13 cellular contexts compared by ENCODE assay signal in the genomic region with DNA sequence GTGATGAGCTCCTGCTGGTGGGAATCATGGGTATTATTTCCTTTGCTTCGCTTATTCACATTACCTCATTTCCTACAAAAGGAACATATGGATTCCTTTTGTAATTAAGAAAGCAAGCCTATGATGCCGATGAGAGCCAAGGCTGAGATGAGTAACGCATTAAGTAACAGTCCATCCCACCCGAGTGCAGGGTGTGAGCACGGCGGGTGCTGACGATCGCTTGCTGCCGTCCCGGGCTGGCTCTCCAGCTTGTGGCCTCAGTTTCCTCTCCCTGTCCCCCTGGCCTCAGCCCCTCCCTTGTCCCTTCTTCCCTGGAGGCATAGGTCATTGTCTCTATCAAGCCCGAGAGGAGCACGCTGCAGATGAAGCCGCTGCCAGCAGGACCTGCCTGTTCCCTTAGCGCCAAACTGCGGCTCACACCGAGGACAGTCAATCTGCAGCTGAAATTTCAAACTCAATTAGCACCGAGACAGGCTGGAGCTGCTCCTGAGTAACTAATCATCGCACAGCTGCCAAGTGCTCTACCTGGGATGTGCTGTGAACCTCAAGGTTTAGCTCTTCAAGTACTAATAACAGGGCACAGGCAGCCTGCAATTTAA.
DNase-seq lines count a peak whose midpoint lies in the region; ATAC-seq and TF ChIP-seq lines count a peak whose summit lies in the region.
"Had no signal": no experiment of that assay in that cellular context is flagged by ENCODE, and none has a peak within 500 bp of the region (broad histone marks: within the 10 kb centered on the region; RNA-seq: fewer than 3 reads in every experiment).

No MANE protein-coding gene starts in this region.

- intact Hi-C loops in dorsolateral prefrontal cortex (cut with DNase I), result no loop called here
- intact Hi-C loops in sigmoid colon (cut with DNase I), result no loop called here

- TF ChIP-seq EP300 in sigmoid colon (IDR thresholded peaks at IDR 0.05), result no peak

- ATAC-seq in GM21528 (IDR thresholded peaks at IDR 0.05; ENCODE audit: low FRiP score, unreplicated experiment), result no peak
- ATAC-seq: activated T-helper 17 cell treated with anti-CD3 and anti-CD28 coated beads, Interleukin-2, amount 50 U/mL, for 72 hours had no signal

- no peak for TF ChIP-seq CTCF in dorsolateral prefrontal cortex (IDR thresholded peaks at IDR 0.05 in 54 of 56, conservative IDR thresholded peaks at IDR 0.05 in 2 of 56; ENCODE audit: low read depth in 1 of 56, partially characterized antibody in 56 of 56)
- TF ChIP-seq CTCF in sigmoid colon (IDR thresholded peaks at IDR 0.05), result no peak

- no peaks in the 10 kb centered on the region for H3K4me1 ChIP-seq in sigmoid colon

- H3K27ac ChIP-seq in dorsolateral prefrontal cortex, result peak overlapping the region in 40 of 59 donors; percentile 4 to 83 (median 54)
- no peak overlapping the region for H3K27ac ChIP-seq in sigmoid colon

- WGBS in sigmoid colon, 2 donors, result 65 to 66% methylated on average over 18 of the region's 18 CpGs

- peak; percentile 23 for DNase-seq in NCI-H1436 (lab: John Stamatoyannopoulos, UW)
- no peak for DNase-seq in NCI-H1436 treated with DMSO at 0.1 percent for 48 hours (lab: John Stamatoyannopoulos, UW)
- peak; percentile 85 for DNase-seq in NCI-H2171 (lab: John Stamatoyannopoulos, UW)
- DNase-seq in dorsolateral prefrontal cortex, result peak in 1 of 10 donors; percentile 33
- peak; percentile 23 for DNase-seq in non-pigmented ciliary epithelial cell (ENCODE audit: low read depth)
- no peak for DNase-seq in sigmoid colon
- no peak for DNase-seq in NK-92 treated with Interleukin-12 subunit alpha and Interleukin-12 subunit beta, amount 100 ng/mL, for 24 hours (lab: John Stamatoyannopoulos, UW)
- DNase-seq: 8988T; activated CD4-positive, alpha-beta memory T cell treated with anti-CD3 and anti-CD28 coated beads for 36 hours; COR-L47; hippocampal formation had no signal

- no peaks in the 10 kb centered on the region for H3K27me3 ChIP-seq in dorsolateral prefrontal cortex
- H3K27me3 ChIP-seq in sigmoid colon, result no peaks in the 10 kb centered on the region

- no peaks in the 10 kb centered on the region for H3K9me3 ChIP-seq in sigmoid colon

- TF ChIP-seq POLR2A in sigmoid colon (IDR thresholded peaks at IDR 0.05), result no peak

- H3K4me3 ChIP-seq in dorsolateral prefrontal cortex (no peak overlapping the region), sigmoid colon (no peak overlapping the region)

- peaks cover 0 to 3% (median 0%) of the 10 kb centered on the region in 4 donors for H3K36me3 ChIP-seq in sigmoid colon

Comparison
In these comparisons a context has a peak if more than half of its experiments do, and no peak if none do; other contexts are left out.
1. DNase-seq: peak in NCI-H1436 (single experiment), NCI-H2171 (single experiment) and non-pigmented ciliary epithelial cell (single experiment); none in NCI-H1436 treated with DMSO at 0.1 percent for 48 hours (single experiment), sigmoid colon (single experiment) and NK-92 treated with Interleukin-12 subunit alpha and Interleukin-12 subunit beta, amount 100 ng/mL, for 24 hours (single experiment).
2. H3K27ac ChIP-seq: peak in dorsolateral prefrontal cortex (40 of 59); none in sigmoid colon (0 of 4).